Comparison of ENCODE assay signal across 8 cellular contexts in the genomic region with DNA sequence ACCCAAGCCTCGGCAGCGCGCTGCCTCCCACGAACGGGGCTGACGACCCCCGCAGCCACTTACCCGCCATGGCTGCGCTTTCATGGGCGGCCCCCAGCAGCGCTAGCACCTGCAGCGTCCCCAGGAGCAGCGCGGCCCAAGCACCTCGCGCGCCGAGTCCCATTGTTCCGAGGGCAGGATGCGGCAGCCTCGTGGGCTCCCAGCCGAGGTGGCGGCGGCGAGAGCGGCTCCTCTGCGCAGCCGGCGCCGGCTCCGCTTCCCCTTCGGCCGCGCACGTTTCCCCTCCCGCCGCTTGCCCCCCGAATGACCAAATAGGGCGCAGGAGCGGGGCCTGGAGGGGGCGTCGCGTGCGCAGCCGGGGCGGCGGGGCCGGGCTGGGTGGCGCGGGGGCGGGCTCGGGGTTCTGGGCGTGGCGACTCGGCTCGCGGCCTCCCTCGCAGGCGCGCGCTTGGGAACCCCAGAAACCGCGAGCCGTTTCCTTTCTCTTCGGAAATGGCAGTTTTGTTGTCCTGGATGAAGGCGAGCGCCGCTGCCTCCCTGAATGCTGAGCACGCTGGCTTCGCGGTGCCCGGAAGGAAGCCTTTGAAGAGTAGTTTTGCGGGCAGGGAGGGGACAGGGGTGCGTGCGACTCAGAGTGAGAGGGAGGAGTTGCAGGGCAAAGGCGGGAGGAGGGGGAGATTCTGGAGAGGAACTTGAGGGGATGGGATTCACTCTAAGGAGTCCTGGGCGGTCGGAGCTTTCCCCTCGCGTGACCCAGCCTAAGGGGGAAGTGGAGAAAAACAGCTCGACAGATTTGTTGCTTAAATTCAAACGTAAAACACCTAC. TPM values are rescaled to one million over a fixed set of nuclear protein-coding genes. Genes with fewer than 3 reads are reported as not detected.
DNase-seq lines count a peak whose midpoint lies in the region; ATAC-seq and TF ChIP-seq lines count a peak whose summit lies in the region.

A gene with protein sequence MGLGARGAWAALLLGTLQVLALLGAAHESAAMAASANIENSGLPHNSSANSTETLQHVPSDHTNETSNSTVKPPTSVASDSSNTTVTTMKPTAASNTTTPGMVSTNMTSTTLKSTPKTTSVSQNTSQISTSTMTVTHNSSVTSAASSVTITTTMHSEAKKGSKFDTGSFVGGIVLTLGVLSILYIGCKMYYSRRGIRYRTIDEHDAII (minus strand): TSS at position 305 of the 825 bp plus-strand sequence. CDS start 142 bp downstream, at position 163.

- H3K23ac ChIP-seq in IMR-90 (ENCODE audit: low read depth, low read length), result peak within 1 kb of the TSS; percentile 89

- H3K56ac ChIP-seq in IMR-90 (ENCODE audit: extremely low read depth, insufficient read depth, low read length), result peak within 1 kb of the TSS; percentile 91

- peak within 1 kb of the TSS; percentile 97 for H3K27ac ChIP-seq in IMR-90 (ENCODE audit: insufficient read depth, low read length)

- H3K4me2 ChIP-seq in IMR-90 (ENCODE audit: low read depth, low read length), result peak within 1 kb of the TSS; percentile 97

- TF ChIP-seq RAD21 in IMR-90 (IDR thresholded peaks at IDR 0.05; ENCODE audit: low read length), result no peak

- peak within 1 kb of the TSS; percentile 93 for H4K5ac ChIP-seq in IMR-90 (ENCODE audit: low read depth, low read length)

- H2BK20ac ChIP-seq in IMR-90 (ENCODE audit: low read depth, low read length), result peak within 1 kb of the TSS; percentile 76; the same call in 1 of the 2 replicates

- H3K9me3 Mint-ChIP-seq in activated T-helper 2 cell treated with anti-CD3 and anti-CD28 coated beads, Interferon-gamma antibody, Interleukin-2, Interleukin-4, amounts not matched to agents 10 μg/mL and 5 μg/mL and 100 μg/mL, durations not matched to agents 14 hours and 24 hours and 36 hours, result no peaks in the 10 kb centered on the region
- no peaks in the 10 kb centered on the region for H3K9me3 Mint-ChIP-seq in nephron
- no peaks in the 10 kb centered on the region for H3K9me3 Mint-ChIP-seq in stimulated activated naive CD8-positive, alpha-beta T cell treated with anti-CD3 and anti-CD28 coated beads, Interleukin-15, Interleukin-2, amounts not matched to agents 100 ng/mL and 50 ng/mL, for 24 hours

- H2AFZ ChIP-seq in IMR-90 (replicated peaks; ENCODE audit: low read length, poor library complexity), result peak within 1 kb of the TSS; percentile 97

- TF ChIP-seq CTCF in IMR-90 (conservative IDR thresholded peaks at IDR 0.05; ENCODE audit: low read depth, low read length) (no peak), nephron (IDR thresholded peaks at IDR 0.05; ENCODE audit: unreplicated experiment in 3 of 3) (no peak)

- H3K27ac Mint-ChIP-seq in activated T-helper 2 cell treated with anti-CD3 and anti-CD28 coated beads, Interferon-gamma antibody, Interleukin-2, Interleukin-4, amounts not matched to agents 10 μg/mL and 5 μg/mL and 100 μg/mL, durations not matched to agents 14 hours and 24 hours and 36 hours, result peak within 1 kb of the TSS; percentile 98
- peak within 1 kb of the TSS; percentile 98 to 99 (median 99) for H3K27ac Mint-ChIP-seq in nephron
- peak within 1 kb of the TSS; percentile 97 for H3K27ac Mint-ChIP-seq in stimulated activated naive CD8-positive, alpha-beta T cell treated with anti-CD3 and anti-CD28 coated beads, Interleukin-15, Interleukin-2, amounts not matched to agents 100 ng/mL and 50 ng/mL, for 24 hours

- peak within 1 kb of the TSS; percentile 94 for H2BK5ac ChIP-seq in IMR-90 (ENCODE audit: low read depth, low read length, poor library complexity, severe bottlenecking)

- H3K9me3 ChIP-seq in IMR-90 (ENCODE audit: control insufficient read depth, insufficient read depth, low read length), result no peaks in the 10 kb centered on the region

- H2BK15ac ChIP-seq in IMR-90 (ENCODE audit: low read depth, low read length), result peak within 1 kb of the TSS; percentile 64; the same call in 1 of the 3 replicates

- intact Hi-C loops in IMR-90 (cut with micrococcal nuclease), result loop anchor here (5.0 kb wide), 2 partner anchors 60 to 105 kb away; a partner anchor contains a TSS
- intact Hi-C loops in activated T-helper 2 cell treated with anti-CD3 and anti-CD28 coated beads, Interferon-gamma antibody, Interleukin-2, Interleukin-4, amounts not matched to agents 10 μg/mL and 5 μg/mL and 100 μg/mL, durations not matched to agents 14 hours and 24 hours and 36 hours (cut with micrococcal nuclease), result loop anchor here (1.0 to 5.0 kb wide), 4 partner anchors 24 to 145 kb away; no protein-coding TSS in a partner anchor

- peaks cover 3% of the 10 kb centered on the region for H3K36me3 ChIP-seq in IMR-90 (ENCODE audit: control insufficient read depth, insufficient read depth, low read length)

- in situ Hi-C loops in IMR-90 (cut with MboI; ENCODE audit: low sequenced_read_pairs), result no loop called here

- H3K79me1 ChIP-seq in IMR-90 (ENCODE audit: low read depth in 1 of 2, low read length in 2 of 2), result peaks cover 18 to 40% of the 10 kb centered on the region in 2 experiments; a peak in 3 of 4 replicates

- DNase-seq in DMS79 (lab: John Stamatoyannopoulos, UW) (peak; percentile 79), IMR-90 (peak; percentile 58), RPMI7951 (ENCODE audit: low read depth) (peak; percentile 77), fibroblast of peridontal ligament (ENCODE audit: extremely low read depth) (peak; percentile 48)
- peak; percentile 90 for DNase-seq in activated T-helper 2 cell treated with anti-CD3 and anti-CD28 coated beads, Interferon-gamma antibody, Interleukin-2, Interleukin-4, amounts not matched to agents 10 μg/mL and 5 μg/mL and 100 μg/mL, durations not matched to agents 14 hours and 24 hours and 36 hours (ENCODE audit: low spot score)

- H3K36me3 Mint-ChIP-seq in activated T-helper 2 cell treated with anti-CD3 and anti-CD28 coated beads, Interferon-gamma antibody, Interleukin-2, Interleukin-4, amounts not matched to agents 10 μg/mL and 5 μg/mL and 100 μg/mL, durations not matched to agents 14 hours and 24 hours and 36 hours (ENCODE audit: low read depth), result peaks cover 30% of the 10 kb centered on the region
- peaks cover under 1% of the 10 kb centered on the region for H3K36me3 Mint-ChIP-seq in nephron (ENCODE audit: low read depth)
- H3K36me3 Mint-ChIP-seq in stimulated activated naive CD8-positive, alpha-beta T cell treated with anti-CD3 and anti-CD28 coated beads, Interleukin-15, Interleukin-2, amounts not matched to agents 100 ng/mL and 50 ng/mL, for 24 hours (ENCODE audit: low read depth), result peaks cover 35% of the 10 kb centered on the region

- CTCF ChIA-PET in IMR-90 (lab: Yijun Ruan, JAX), result no interaction called here

- peak; percentile 61 for ATAC-seq in GM21515 (IDR thresholded peaks at IDR 0.05; ENCODE audit: unreplicated experiment)
- ATAC-seq in IMR-90 (ENCODE audit: low read depth), result peak; percentile 91

- peak within 1 kb of the TSS; percentile 96 for H3K14ac ChIP-seq in IMR-90 (replicated peaks; ENCODE audit: low read depth, low read length)

- H4K8ac ChIP-seq in IMR-90 (ENCODE audit: low read depth in 2 of 2, low read length in 2 of 2), result peak within 1 kb of the TSS; percentile 71 to 96

- H3K9ac ChIP-seq in IMR-90 (ENCODE audit: low read depth, low read length), result peak within 1 kb of the TSS; percentile 93

- POLR2A ChIA-PET in IMR-90 (lab: Charles Lee; ENCODE audit: unreplicated experiment), result interaction anchor here (0.5 kb wide), 1 partner anchor 51 kb away, joined by 4 read pairs; no protein-coding TSS in a partner anchor

- no peak; the same call in 1 of the 2 replicates for TF ChIP-seq POLR2A in IMR-90 (IDR thresholded peaks at IDR 0.05; ENCODE audit: low read depth, low read length)

- peak within 1 kb of the TSS; percentile 77 for H2AK9ac ChIP-seq in IMR-90 (replicated peaks; ENCODE audit: low read depth, low read length, poor library complexity)

- H3K27me3 ChIP-seq in IMR-90 (ENCODE audit: control insufficient read depth, insufficient read depth, low read length), result no peaks in the 10 kb centered on the region

- peak within 1 kb of the TSS; percentile 93 for H2BK120ac ChIP-seq in IMR-90 (ENCODE audit: low read depth, low read length)

- peak within 1 kb of the TSS; percentile 95 for H3K4ac ChIP-seq in IMR-90 (ENCODE audit: low read depth, low read length)

- peaks cover 73% of the 10 kb centered on the region for H3K4me1 Mint-ChIP-seq in activated T-helper 2 cell treated with anti-CD3 and anti-CD28 coated beads, Interferon-gamma antibody, Interleukin-2, Interleukin-4, amounts not matched to agents 10 μg/mL and 5 μg/mL and 100 μg/mL, durations not matched to agents 14 hours and 24 hours and 36 hours (ENCODE audit: low read depth)
- peaks cover 45% of the 10 kb centered on the region for H3K4me1 Mint-ChIP-seq in nephron
- peaks cover 82% of the 10 kb centered on the region for H3K4me1 Mint-ChIP-seq in stimulated activated naive CD8-positive, alpha-beta T cell treated with anti-CD3 and anti-CD28 coated beads, Interleukin-15, Interleukin-2, amounts not matched to agents 100 ng/mL and 50 ng/mL, for 24 hours (ENCODE audit: low read depth)

- peak within 1 kb of the TSS; percentile 91 for H3K4me3 Mint-ChIP-seq in activated T-helper 2 cell treated with anti-CD3 and anti-CD28 coated beads, Interferon-gamma antibody, Interleukin-2, Interleukin-4, amounts not matched to agents 10 μg/mL and 5 μg/mL and 100 μg/mL, durations not matched to agents 14 hours and 24 hours and 36 hours (ENCODE audit: low read depth)
- peak within 1 kb of the TSS; percentile 99 for H3K4me3 Mint-ChIP-seq in nephron
- H3K4me3 Mint-ChIP-seq in stimulated activated naive CD8-positive, alpha-beta T cell treated with anti-CD3 and anti-CD28 coated beads, Interleukin-15, Interleukin-2, amounts not matched to agents 100 ng/mL and 50 ng/mL, for 24 hours, result peak within 1 kb of the TSS; percentile 93

- peak within 1 kb of the TSS; percentile 36; the same call in 1 of the 2 replicates for H2AK5ac ChIP-seq in IMR-90 (ENCODE audit: low read depth, low read length)

- dilution Hi-C loops in IMR-90 (cut with HindIII; ENCODE audit: low sequenced_read_pairs, unreplicated experiment), result no loop called here

- H3K4me1 ChIP-seq in IMR-90 (ENCODE audit: control insufficient read depth, insufficient read depth, low read length), result peaks cover 13% of the 10 kb centered on the region

- peaks cover 11% of the 10 kb centered on the region for H3K9me1 ChIP-seq in IMR-90 (ENCODE audit: insufficient read depth, low read length)

- no peaks in the 10 kb centered on the region for H3K27me3 Mint-ChIP-seq in activated T-helper 2 cell treated with anti-CD3 and anti-CD28 coated beads, Interferon-gamma antibody, Interleukin-2, Interleukin-4, amounts not matched to agents 10 μg/mL and 5 μg/mL and 100 μg/mL, durations not matched to agents 14 hours and 24 hours and 36 hours (ENCODE audit: low read depth)
- no peaks in the 10 kb centered on the region for H3K27me3 Mint-ChIP-seq in nephron (ENCODE audit: low read depth)
- no peaks in the 10 kb centered on the region for H3K27me3 Mint-ChIP-seq in stimulated activated naive CD8-positive, alpha-beta T cell treated with anti-CD3 and anti-CD28 coated beads, Interleukin-15, Interleukin-2, amounts not matched to agents 100 ng/mL and 50 ng/mL, for 24 hours

- BruUV-seq in IMR-90 (replicated peaks; lab: Mats Ljungman, UMichigan), result no TSS peak

- H4K91ac ChIP-seq in IMR-90 (ENCODE audit: insufficient read depth, low read depth, low read length), result peak within 1 kb of the TSS; percentile 94

- H4K20me1 ChIP-seq in IMR-90 (ENCODE audit: insufficient read depth, low read length), result peaks cover 6% of the 10 kb centered on the region; the same call in 1 of the 2 replicates

- peak within 1 kb of the TSS; percentile 94 for H3K4me3 ChIP-seq in IMR-90 (ENCODE audit: insufficient read depth, low read depth, low read length)

- WGBS in IMR-90 (ENCODE audit: extremely low coverage in 2 of 2, insufficient read length in 1 of 2), 2 experiments, result 0% methylated on average over 38 of the region's 82 CpGs; no CpG with 5 or more reads in 1 of the 2 experiments

- peak within 1 kb of the TSS; percentile 95 for H3K18ac ChIP-seq in IMR-90 (ENCODE audit: low read depth, low read length)

RNA-seq across cellular contexts. Expression of the gene that starts here (rescaled TPM):
- total RNA-seq in IMR-90 (2012; rRNA removed), result 127 and 138 TPM in 2 replicates
- 96.9 and 191 TPM in 2 replicates for polyA plus RNA-seq in IMR-90 (2012; rRNA removed)
- polyA plus RNA-seq in IMR-90 (2012; cell fraction: cytosol; rRNA removed), result 27.3 and 34.3 TPM in 2 replicates
- 5.9 and 19.4 TPM in 2 replicates for polyA plus RNA-seq in IMR-90 (2012; cell fraction: nucleus; rRNA removed; ENCODE audit: low replicate concordance)
- 188 and 257 TPM in 2 replicates for total RNA-seq in RPMI7951 (2014; rRNA removed; shearing (Covaris generic))
- total RNA-seq in activated T-helper 2 cell treated with anti-CD3 and anti-CD28 coated beads, Interferon-gamma antibody, Interleukin-2, Interleukin-4, amounts not matched to agents 10 μg/mL and 5 μg/mL and 100 μg/mL, durations not matched to agents 14 hours and 24 hours and 36 hours, result 202 and 204 TPM in 2 replicates

Comparison
In these comparisons a context has a peak if more than half of its experiments do, and no peak if none do; other contexts are left out.
1. Peak in every context shown above with its lines: DNase-seq, ATAC-seq, H3K4me3 ChIP-seq and H3K27ac ChIP-seq.